Comparison of ENCODE assay signal across 35 cellular contexts in the genomic region with DNA sequence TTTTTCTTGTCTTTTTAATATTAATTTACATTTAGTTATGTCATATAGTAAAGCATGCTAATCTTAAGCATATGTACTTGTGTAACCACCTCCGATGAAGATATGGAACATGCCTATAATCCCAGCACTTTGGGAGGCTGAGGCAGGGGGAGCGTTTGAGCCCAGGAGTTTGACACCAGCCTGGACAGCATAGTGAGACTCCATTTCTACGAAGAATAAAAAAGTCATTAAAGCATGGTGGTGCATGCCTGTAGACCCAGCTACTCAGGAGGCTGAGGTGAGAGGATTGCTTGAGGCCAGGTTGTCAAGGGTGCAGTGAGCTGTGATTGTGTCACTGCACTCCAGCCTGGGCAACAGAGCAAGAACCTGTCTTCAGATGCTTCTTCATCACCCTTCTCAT.
DNase-seq lines count a peak whose midpoint lies in the region; ATAC-seq, FAIRE-seq and TF ChIP-seq lines count a peak whose summit lies in the region.
"Had no signal": no experiment of that assay in that cellular context is flagged by ENCODE, and none has a peak within 500 bp of the region (broad histone marks: within the 10 kb centered on the region; RNA-seq: fewer than 3 reads in every experiment).

No MANE protein-coding gene starts in this region.

- 0 out of 2 replicates have a peak, but pooled peaks cover 10% of the 10 kb centered on the region for H3K9me3 Mint-ChIP-seq in WTC11

- TF ChIP-seq POLR2A in HepG2 (IDR thresholded peaks at IDR 0.05; ENCODE audit: insufficient read depth in 1 of 2, low read depth in 2 of 2, low read length in 2 of 2): no peak
- TF ChIP-seq POLR2A in right lobe of liver (IDR thresholded peaks at IDR 0.05): no peak
- TF ChIP-seq POLR2A in IMR-90 (IDR thresholded peaks at IDR 0.05; ENCODE audit: low read depth, low read length): no peak

- dilution Hi-C loops in IMR-90 (cut with HindIII; ENCODE audit: low sequenced_read_pairs, unreplicated experiment): no loop called here

- H3K9me1 ChIP-seq in IMR-90 (ENCODE audit: insufficient read depth, low read length): no peaks in the 10 kb centered on the region

- H3K4me3 ChIP-seq in HepG2 (replicated peaks in 1 of 3; ENCODE audit: insufficient read depth in 1 of 3, low read depth in 2 of 3, low read length in 3 of 3): no peak overlapping the region
- H3K4me3 ChIP-seq in right lobe of liver: no peak overlapping the region
- no peak overlapping the region for H3K4me3 ChIP-seq in IMR-90 (ENCODE audit: insufficient read depth, low read depth, low read length)
- H3K4me3 ChIP-seq: A549; BLaER1; BLaER1 treated with 17β-estradiol and CSF1 and Interleukin-3, amounts not matched to agents 10 nM and 100 nM had no signal

- H3K36me3 Mint-ChIP-seq in WTC11: no peaks in the 10 kb centered on the region
- H3K36me3 Mint-ChIP-seq: CD14-positive monocyte; CD4-positive, alpha-beta memory T cell; CD4-positive, CD25-positive, alpha-beta regulatory T cell; CD8-positive, alpha-beta memory T cell; CD8-positive, alpha-beta T cell had no signal

- H3K4me1 ChIP-seq in HepG2 (ENCODE audit: insufficient read depth, low read length) (peaks cover 9% of the 10 kb centered on the region), right lobe of liver (no peaks in the 10 kb centered on the region), IMR-90 (ENCODE audit: control insufficient read depth, insufficient read depth, low read length) (no peaks in the 10 kb centered on the region)
- H3K4me1 ChIP-seq: BE2C; BLaER1; BLaER1 treated with 17β-estradiol and CSF1 and Interleukin-3, amounts not matched to agents 10 nM and 100 nM; Caco-2 had no signal

- H4K20me1 ChIP-seq in HepG2 (ENCODE audit: insufficient read depth, low read length) (no peaks in the 10 kb centered on the region), IMR-90 (ENCODE audit: insufficient read depth, low read length) (no peaks in the 10 kb centered on the region)
- H4K20me1 ChIP-seq: BLaER1; BLaER1 treated with 17β-estradiol and CSF1 and Interleukin-3, amounts not matched to agents 10 nM and 100 nM had no signal

- peaks cover 13% of the 10 kb centered on the region for H3K4me1 Mint-ChIP-seq in WTC11
- H3K4me1 Mint-ChIP-seq: B cell; CD14-positive monocyte; CD4-positive, alpha-beta memory T cell; CD4-positive, CD25-positive, alpha-beta regulatory T cell; CD8-positive, alpha-beta memory T cell had no signal

- in situ Hi-C loops in HepG2 (cut with HindIII; ENCODE audit: extremely low pct_ligation_motif_present, low pct_unique_long_range_greater_than_20kb): no loop called here
- in situ Hi-C loops in IMR-90 (cut with MboI; ENCODE audit: low sequenced_read_pairs): no loop called here

- intact Hi-C loops in HepG2 (cut with micrococcal nuclease; ENCODE audit: unreplicated experiment): no loop called here
- intact Hi-C loops in right lobe of liver (cut with DNase I): no loop called here
- intact Hi-C loops in IMR-90 (cut with micrococcal nuclease): no loop called here

- no peak overlapping the region for H2BK20ac ChIP-seq in IMR-90 (ENCODE audit: low read depth, low read length)

- H4K5ac ChIP-seq in IMR-90 (ENCODE audit: low read depth, low read length): no peak overlapping the region

- no peak overlapping the region for H2BK5ac ChIP-seq in IMR-90 (ENCODE audit: low read depth, low read length, poor library complexity, severe bottlenecking)

- H3K4me2 ChIP-seq in HepG2 (ENCODE audit: low read depth, low read length) (no peak overlapping the region), IMR-90 (ENCODE audit: low read depth, low read length) (no peak overlapping the region)
- H3K4me2 ChIP-seq: A549; BLaER1; BLaER1 treated with 17β-estradiol and CSF1 and Interleukin-3, amounts not matched to agents 10 nM and 100 nM had no signal

- BruUV-seq in HepG2 (replicated peaks; lab: Mats Ljungman, UMichigan) (no TSS peak), IMR-90 (replicated peaks; lab: Mats Ljungman, UMichigan) (no TSS peak)

- H3K27ac ChIP-seq in HepG2 (ENCODE audit: extremely low read length, insufficient read depth, low read length) (no peak overlapping the region), right lobe of liver (no peak overlapping the region), IMR-90 (ENCODE audit: insufficient read depth, low read length) (no peak overlapping the region)
- H3K27ac ChIP-seq: 22Rv1; BLaER1; BLaER1 treated with 17β-estradiol and CSF1 and Interleukin-3, amounts not matched to agents 10 nM and 100 nM; C4-2B had no signal

- no peak overlapping the region for H3K56ac ChIP-seq in IMR-90 (ENCODE audit: extremely low read depth, insufficient read depth, low read length)

- H2AFZ ChIP-seq in HepG2 (ENCODE audit: low read length) (no peak overlapping the region), IMR-90 (replicated peaks; ENCODE audit: low read length, poor library complexity) (no peak overlapping the region)

- H3K9ac ChIP-seq in HepG2 (ENCODE audit: insufficient read depth, low read depth, low read length): no peak overlapping the region
- H3K9ac ChIP-seq in IMR-90 (ENCODE audit: low read depth, low read length): no peak overlapping the region
- H3K9ac ChIP-seq: BLaER1; BLaER1 treated with 17β-estradiol and CSF1 and Interleukin-3, amounts not matched to agents 10 nM and 100 nM had no signal

- no peak overlapping the region for H4K8ac ChIP-seq in IMR-90 (ENCODE audit: low read depth in 2 of 2, low read length in 2 of 2)

- H3K36me3 ChIP-seq in HepG2 (replicated peaks in 1 of 2; ENCODE audit: control insufficient read depth in 1 of 2, insufficient read depth in 2 of 2, low read length in 2 of 2) (no peaks in the 10 kb centered on the region), right lobe of liver (no peaks in the 10 kb centered on the region), IMR-90 (ENCODE audit: control insufficient read depth, insufficient read depth, low read length) (no peaks in the 10 kb centered on the region)
- H3K36me3 ChIP-seq: BE2C; BLaER1; BLaER1 treated with 17β-estradiol and CSF1 and Interleukin-3, amounts not matched to agents 10 nM and 100 nM had no signal

- H2AK9ac ChIP-seq in IMR-90 (replicated peaks; ENCODE audit: low read depth, low read length, poor library complexity): peak overlapping the region; percentile 28

- H3K23ac ChIP-seq in IMR-90 (ENCODE audit: low read depth, low read length): no peak overlapping the region

- H3K4ac ChIP-seq in IMR-90 (ENCODE audit: low read depth, low read length): no peak overlapping the region

- H3K18ac ChIP-seq in IMR-90 (ENCODE audit: low read depth, low read length): no peak overlapping the region

- TF ChIP-seq CTCF in HepG2 (CRISPR knock-in tag; IDR thresholded peaks at IDR 0.05) (no peak), right lobe of liver (IDR thresholded peaks at IDR 0.05) (no peak), IMR-90 (conservative IDR thresholded peaks at IDR 0.05; ENCODE audit: low read depth, low read length) (no peak), WTC11 (IDR thresholded peaks at IDR 0.05) (no peak)

- TF ChIP-seq RAD21 in HepG2 (CRISPR knock-in tag; IDR thresholded peaks at IDR 0.05) (no peak), IMR-90 (IDR thresholded peaks at IDR 0.05; ENCODE audit: low read length) (no peak)

- FAIRE-seq in HepG2 (lab: Jason Lieb, UNC): no peak
- FAIRE-seq: A204.1, D721Med had no signal

- no peak overlapping the region for H2AK5ac ChIP-seq in IMR-90 (ENCODE audit: low read depth, low read length)

- no peak overlapping the region for H3K4me3 Mint-ChIP-seq in WTC11
- H3K4me3 Mint-ChIP-seq: B cell; CD14-positive monocyte; CD4-positive, alpha-beta memory T cell; CD4-positive, alpha-beta T cell; CD4-positive, CD25-positive, alpha-beta regulatory T cell; CD8-positive, alpha-beta memory T cell; CD8-positive, alpha-beta T cell had no signal

- CTCF ChIA-PET in HepG2 (lab: Yijun Ruan, JAX; ENCODE audit: low intra/inter-chr PET ratio, low total read pairs) (no interaction called here), IMR-90 (lab: Yijun Ruan, JAX) (no interaction called here), WTC11 (lab: Charles Lee) (no interaction called here)

- H3K9me3 ChIP-seq in HepG2 (ENCODE audit: low read length) (no peaks in the 10 kb centered on the region; the same call in 1 of the 2 replicates), right lobe of liver (no peaks in the 10 kb centered on the region), IMR-90 (ENCODE audit: control insufficient read depth, insufficient read depth, low read length) (peaks cover 3% of the 10 kb centered on the region)
- H3K9me3 ChIP-seq: A549; BE2C; BLaER1; BLaER1 treated with 17β-estradiol and CSF1 and Interleukin-3, amounts not matched to agents 10 nM and 100 nM; Caco-2 had no signal

- 80% methylated on average over 3 of the region's 3 CpGs for WGBS in HepG2 (ENCODE audit: low lambda C conversion rate)
- WGBS in right lobe of liver (ENCODE audit: insufficient coverage, low coverage, low lambda C conversion rate, missing lambda C conversion rate): 70% methylated on average over 1 of the region's 3 CpGs
- WGBS in IMR-90 (ENCODE audit: extremely low coverage in 2 of 2, insufficient read length in 1 of 2), 2 experiments: 86% methylated on average over 1 of the region's 3 CpGs; no CpG with 5 or more reads in 1 of the 2 experiments

- ATAC-seq in HepG2 (no peak), right lobe of liver (no peak), IMR-90 (ENCODE audit: low read depth) (no peak), WTC11 (no peak)
- ATAC-seq: A549; CD8-positive, alpha-beta T cell had no signal

- DNase-seq in HepG2 (ENCODE audit: low spot score) (no peak), right lobe of liver (no peak), IMR-90 (no peak), WTC11 (ENCODE audit: low spot score) (no peak), NCI-H345 treated with DMSO at 0.1 percent for 48 hours (lab: John Stamatoyannopoulos, UW; ENCODE audit: unreplicated experiment) (no peak)
- DNase-seq in activated CD4-positive, alpha-beta T cell treated with anti-CD3 and anti-CD28 coated beads, Interleukin-2, amount 50 U/mL, for 1 hour: no peak
- DNase-seq: 8988T; ACHN; AML-193; BE2C; C1 segment of cervical spinal cord; Caco-2; Calu3; CD4-positive, alpha-beta memory T cell; CD4-positive, alpha-beta T cell; CD4-positive, CD25-positive, alpha-beta regulatory T cell; CD8-positive, alpha-beta memory T cell; CD8-positive, alpha-beta T cell; COR-L47; DMS 273 treated with DMSO at 0.1 percent for 48 hours; DMS153; DMS53; DMS79; DMS79 treated with DMSO at 0.1 percent for 48 hours; DND-41; EL had no signal

- POLR2A ChIA-PET in HepG2 (lab: Yijun Ruan, JAX): no interaction called here
- POLR2A ChIA-PET in IMR-90 (lab: Charles Lee; ENCODE audit: unreplicated experiment): no interaction called here
- POLR2A ChIA-PET in WTC11 (lab: Charles Lee): no interaction called here

- no peak overlapping the region for H3K14ac ChIP-seq in IMR-90 (replicated peaks; ENCODE audit: low read depth, low read length)

- H3K27me3 ChIP-seq in HepG2 (ENCODE audit: control insufficient read depth in 1 of 2, insufficient read depth in 2 of 2, low read length in 2 of 2) (no peaks in the 10 kb centered on the region), right lobe of liver (no peaks in the 10 kb centered on the region), IMR-90 (ENCODE audit: control insufficient read depth, insufficient read depth, low read length) (no peaks in the 10 kb centered on the region)
- H3K27me3 ChIP-seq: BE2C; BLaER1; BLaER1 treated with 17β-estradiol and CSF1 and Interleukin-3, amounts not matched to agents 10 nM and 100 nM had no signal

- H3K79me1 ChIP-seq in IMR-90 (ENCODE audit: low read depth in 1 of 2, low read length in 2 of 2): no peaks in the 10 kb centered on the region

- H2BK15ac ChIP-seq in IMR-90 (ENCODE audit: low read depth, low read length): no peak overlapping the region

- no peak for TF ChIP-seq EP300 in HepG2 (IDR thresholded peaks at IDR 0.05; ENCODE audit: low read depth in 2 of 2, low read length in 2 of 2)
- TF ChIP-seq EP300 in HepG2 (CRISPR knock-in tag; IDR thresholded peaks at IDR 0.05; ENCODE audit: borderline replicate concordance): no peak

- H4K91ac ChIP-seq in IMR-90 (ENCODE audit: insufficient read depth, low read depth, low read length): no peak overlapping the region

- H2BK120ac ChIP-seq in IMR-90 (ENCODE audit: low read depth, low read length): no peak overlapping the region

- H3K79me2 ChIP-seq in HepG2 (ENCODE audit: insufficient read depth, low read length): no peaks in the 10 kb centered on the region

- H3K27me3 Mint-ChIP-seq in WTC11 (ENCODE audit: low read depth): no peaks in the 10 kb centered on the region
- H3K27me3 Mint-ChIP-seq: CD4-positive, alpha-beta memory T cell; CD4-positive, alpha-beta T cell; CD4-positive, CD25-positive, alpha-beta regulatory T cell; CD8-positive, alpha-beta memory T cell had no signal

- H3K27ac Mint-ChIP-seq in WTC11: no peak overlapping the region
- H3K27ac Mint-ChIP-seq: B cell; CD14-positive monocyte; CD4-positive, alpha-beta memory T cell; CD4-positive, alpha-beta T cell; CD4-positive, CD25-positive, alpha-beta regulatory T cell; CD8-positive, alpha-beta memory T cell; CD8-positive, alpha-beta T cell had no signal

Comparison
In these comparisons a context has a peak if more than half of its experiments do, and no peak if none do; other contexts are left out.
1. Of the 50 proteins assayed by ChIP-seq in both HepG2 and WTC11: peak only in HepG2: none; only in WTC11: none; in both: ZNF121; in neither: 49.